20 cellular contexts compared by ENCODE assay signal in the genomic region with DNA sequence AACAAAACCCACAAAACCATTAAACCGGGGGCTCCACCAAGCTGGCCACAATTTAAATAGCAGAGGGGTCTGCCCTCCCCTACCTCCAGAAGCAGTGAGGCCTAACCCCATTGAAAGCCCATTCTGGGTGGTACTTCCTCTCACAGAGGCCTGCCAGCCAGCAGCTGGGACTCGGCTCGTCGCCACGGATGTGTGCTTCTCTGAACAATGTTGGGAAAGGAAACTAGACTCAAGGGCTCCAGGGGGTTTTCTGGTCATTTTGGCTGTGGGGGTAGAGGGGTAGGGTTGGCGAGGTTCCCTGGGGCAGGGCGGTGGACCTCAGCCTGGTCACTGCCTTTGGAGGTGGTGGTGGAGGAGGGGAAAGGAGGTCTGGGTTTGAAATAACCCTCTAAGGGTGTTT.
DNase-seq lines count a peak whose midpoint lies in the region; ATAC-seq and TF ChIP-seq lines count a peak whose summit lies in the region.
"Had no signal": no experiment of that assay in that cellular context is flagged by ENCODE, and none has a peak within 500 bp of the region (broad histone marks: within the 10 kb centered on the region; RNA-seq: fewer than 3 reads in every experiment).

No MANE protein-coding gene starts in this region.

- ATAC-seq in GM19463 (IDR thresholded peaks at IDR 0.05; ENCODE audit: unreplicated experiment): peak; percentile 40
- ATAC-seq in stimulated activated effector memory CD8-positive, alpha-beta T cell treated with anti-CD3 and anti-CD28 coated beads, Interleukin-12 subunit alpha, Interleukin-12 subunit beta, amount 100 ng/mL, for 72 hours: no peak
- ATAC-seq: GM23338; Panc1; stimulated activated naive CD8-positive, alpha-beta T cell treated with anti-CD3 and anti-CD28 coated beads, Interleukin-15, Interleukin-2, amounts not matched to agents 100 U/mL and 50 U/mL, for 24 hours had no signal

- peaks cover under 1% of the 10 kb centered on the region; the same call in 1 of the 2 replicates for H3K79me2 ChIP-seq in OCI-LY1 (ENCODE audit: insufficient read depth, low read length)

- H3K36me3 Mint-ChIP-seq in stimulated activated effector memory CD8-positive, alpha-beta T cell treated with anti-CD3 and anti-CD28 coated beads, Interleukin-12 subunit alpha, Interleukin-12 subunit beta, amount 100 ng/mL, for 72 hours: peaks cover 5% of the 10 kb centered on the region

- H3K9me3 ChIP-seq in BLaER1 treated with 17β-estradiol and CSF1 and Interleukin-3, amounts not matched to agents 10 nM and 100 nM (replicated peaks in 1 of 11): no peaks in the 10 kb centered on the region
- no peaks in the 10 kb centered on the region for H3K9me3 ChIP-seq in OCI-LY1 (ENCODE audit: low read length)
- H3K9me3 ChIP-seq in HAP-1: no peaks in the 10 kb centered on the region
- H3K9me3 ChIP-seq: ovary had no signal

- no peak overlapping the region for H3K4me3 ChIP-seq in BLaER1 treated with 17β-estradiol and CSF1 and Interleukin-3, amounts not matched to agents 10 nM and 100 nM
- H3K4me3 ChIP-seq in OCI-LY1 (ENCODE audit: low read depth, low read length, poor library complexity, severe bottlenecking) (no peak overlapping the region), HAP-1 (no peak overlapping the region)
- H3K4me3 ChIP-seq: GM23338, MG63, ovary had no signal

- H3K27ac Mint-ChIP-seq in stimulated activated effector memory CD8-positive, alpha-beta T cell treated with anti-CD3 and anti-CD28 coated beads, Interleukin-12 subunit alpha, Interleukin-12 subunit beta, amount 100 ng/mL, for 72 hours: no peak overlapping the region
- H3K27ac Mint-ChIP-seq: GM23338 had no signal

- no peaks in the 10 kb centered on the region for H3K9me2 ChIP-seq in OCI-LY1 (ENCODE audit: low read depth, low read length)

- peak overlapping the region; percentile 15 to 82 (median 76); a peak in 20 of 22 replicates for H3K27ac ChIP-seq in BLaER1 treated with 17β-estradiol and CSF1 and Interleukin-3, amounts not matched to agents 10 nM and 100 nM
- peak overlapping the region; percentile 89 for H3K27ac ChIP-seq in OCI-LY1 (ENCODE audit: low read depth, low read length, poor library complexity, severe bottlenecking)
- H3K27ac ChIP-seq: ovary, WERI-Rb-1 had no signal

- H3K4me1 Mint-ChIP-seq in stimulated activated effector memory CD8-positive, alpha-beta T cell treated with anti-CD3 and anti-CD28 coated beads, Interleukin-12 subunit alpha, Interleukin-12 subunit beta, amount 100 ng/mL, for 72 hours: peaks cover 7% of the 10 kb centered on the region

- peak overlapping the region; percentile 54 to 82 (median 72) for H3K4me2 ChIP-seq in BLaER1 treated with 17β-estradiol and CSF1 and Interleukin-3, amounts not matched to agents 10 nM and 100 nM
- peak overlapping the region; percentile 34; the same call in 1 of the 2 replicates for H3K4me2 ChIP-seq in OCI-LY1 (ENCODE audit: low read length)
- H3K4me2 ChIP-seq: GM23338 had no signal

- H3K4me3 Mint-ChIP-seq in stimulated activated effector memory CD8-positive, alpha-beta T cell treated with anti-CD3 and anti-CD28 coated beads, Interleukin-12 subunit alpha, Interleukin-12 subunit beta, amount 100 ng/mL, for 72 hours: no peak overlapping the region
- H3K4me3 Mint-ChIP-seq: GM23338 had no signal

- no peaks in the 10 kb centered on the region for H3K27me3 ChIP-seq in BLaER1 treated with 17β-estradiol and CSF1 and Interleukin-3, amounts not matched to agents 10 nM and 100 nM
- H3K27me3 ChIP-seq in OCI-LY1 (ENCODE audit: insufficient read depth, low read length): no peaks in the 10 kb centered on the region
- no peaks in the 10 kb centered on the region for H3K27me3 ChIP-seq in HAP-1 (ENCODE audit: low read depth)
- H3K27me3 ChIP-seq: MG63, ovary had no signal

- H3K9me3 Mint-ChIP-seq in stimulated activated effector memory CD8-positive, alpha-beta T cell treated with anti-CD3 and anti-CD28 coated beads, Interleukin-12 subunit alpha, Interleukin-12 subunit beta, amount 100 ng/mL, for 72 hours: no peaks in the 10 kb centered on the region
- H3K9me3 Mint-ChIP-seq: GM23338 had no signal

- H3F3A ChIP-seq in OCI-LY1 (ENCODE audit: insufficient read depth, low read length): peaks cover 7% of the 10 kb centered on the region

- peaks cover 0 to 5% (median 0%) of the 10 kb centered on the region in 11 experiments; a peak in 3 of 22 replicates for H4K20me1 ChIP-seq in BLaER1 treated with 17β-estradiol and CSF1 and Interleukin-3, amounts not matched to agents 10 nM and 100 nM
- no peaks in the 10 kb centered on the region for H4K20me1 ChIP-seq in OCI-LY1 (ENCODE audit: insufficient read depth, low read length)

- peaks cover 27 to 66% (median 50%) of the 10 kb centered on the region in 10 experiments for H3K4me1 ChIP-seq in BLaER1 treated with 17β-estradiol and CSF1 and Interleukin-3, amounts not matched to agents 10 nM and 100 nM
- peaks cover 77% of the 10 kb centered on the region for H3K4me1 ChIP-seq in OCI-LY1 (ENCODE audit: insufficient read depth, low read length, severe bottlenecking)
- H3K4me1 ChIP-seq in HAP-1: no peaks in the 10 kb centered on the region

- in situ Hi-C loops in HAP-1 (cut with MboI; ENCODE audit: low sequenced_read_pairs): no loop called here

- peak; percentile 53 for DNase-seq in left kidney (ENCODE audit: low read depth, low spot score)
- no peak for DNase-seq in HAP-1 (ENCODE audit: low spot score in 2 of 2)
- no peak for DNase-seq in stimulated activated effector memory CD8-positive, alpha-beta T cell treated with anti-CD3 and anti-CD28 coated beads, Interleukin-12 subunit alpha, Interleukin-12 subunit beta, amount 100 ng/mL, for 72 hours (ENCODE audit: low spot score in 2 of 2)
- no peak for DNase-seq in activated CD4-positive, alpha-beta T cell treated with anti-CD3 and anti-CD28 coated beads for 1 hour
- no peak for DNase-seq in iPS-NIHi7 (ENCODE audit: extremely low spot score)
- DNase-seq: activated CD8-positive, alpha-beta memory T cell treated with anti-CD3 and anti-CD28 coated beads for 24 hours; activated effector memory CD4-positive, alpha-beta T cell treated with Interleukin-2 at 50 U/mL for 16 hours; islet precursor cell; MG63; NCI-H2029; NCI-H526; ovary; small intestine; stimulated activated naive CD8-positive, alpha-beta T cell treated with anti-CD3 and anti-CD28 coated beads, Interleukin-15, Interleukin-2, amounts not matched to agents 100 U/mL and 50 U/mL, for 24 hours; WERI-Rb-1 had no signal

- H2AFZ ChIP-seq in OCI-LY1 (ENCODE audit: low read length): no peak overlapping the region

- no peak for TF ChIP-seq CTCF in OCI-LY1 (IDR thresholded peaks at IDR 0.05; ENCODE audit: low read length)

- H3K9ac ChIP-seq in BLaER1 treated with 17β-estradiol and CSF1 and Interleukin-3, amounts not matched to agents 10 nM and 100 nM: peak overlapping the region; percentile 46 to 65 (median 59); a peak in 19 of 22 replicates
- peak overlapping the region; percentile 13; the same call in 1 of the 2 replicates for H3K9ac ChIP-seq in OCI-LY1 (ENCODE audit: low read length)

- no peaks in the 10 kb centered on the region for H3K36me3 ChIP-seq in BLaER1 treated with 17β-estradiol and CSF1 and Interleukin-3, amounts not matched to agents 10 nM and 100 nM
- H3K36me3 ChIP-seq in OCI-LY1 (ENCODE audit: insufficient read depth, low read length): no peaks in the 10 kb centered on the region; the same call in 1 of the 2 replicates
- H3K36me3 ChIP-seq in HAP-1 (replicated peaks): no peaks in the 10 kb centered on the region
- H3K36me3 ChIP-seq: MG63, ovary, WERI-Rb-1 had no signal
